1 cellular context compared by ENCODE assay signal in genomic region chr9:85716031-85716877, GRCh38.
TF ChIP-seq lines count a peak whose summit lies in the region.

No MANE protein-coding gene starts in this region.

TF ChIP-seq in SK-N-SH treated with all-trans-retinoic acid at 6 μM for 48 hours, 23 proteins besides CTCF, POLR2A, EP300 and RAD21 (continued from another document):
- TF ChIP-seq POU6F1 (CRISPR knock-in tag; IDR thresholded peaks at IDR 0.05; ENCODE audit: borderline replicate concordance, low read depth) = no peak
- no peak for TF ChIP-seq ZNF8 (CRISPR knock-in tag; IDR thresholded peaks at IDR 0.05)
- no peak for TF ChIP-seq ZNF565 (CRISPR knock-in tag; conservative IDR thresholded peaks at IDR 0.05; ENCODE audit: low read depth)
- no peak for TF ChIP-seq ISL1 (CRISPR knock-in tag; IDR thresholded peaks at IDR 0.05)
- no peak for TF ChIP-seq TCF4 (CRISPR knock-in tag; IDR thresholded peaks at IDR 0.05; ENCODE audit: borderline replicate concordance)
- TF ChIP-seq CSDC2 (CRISPR knock-in tag; IDR thresholded peaks at IDR 0.05) = no peak
- TF ChIP-seq, protein P1, sequence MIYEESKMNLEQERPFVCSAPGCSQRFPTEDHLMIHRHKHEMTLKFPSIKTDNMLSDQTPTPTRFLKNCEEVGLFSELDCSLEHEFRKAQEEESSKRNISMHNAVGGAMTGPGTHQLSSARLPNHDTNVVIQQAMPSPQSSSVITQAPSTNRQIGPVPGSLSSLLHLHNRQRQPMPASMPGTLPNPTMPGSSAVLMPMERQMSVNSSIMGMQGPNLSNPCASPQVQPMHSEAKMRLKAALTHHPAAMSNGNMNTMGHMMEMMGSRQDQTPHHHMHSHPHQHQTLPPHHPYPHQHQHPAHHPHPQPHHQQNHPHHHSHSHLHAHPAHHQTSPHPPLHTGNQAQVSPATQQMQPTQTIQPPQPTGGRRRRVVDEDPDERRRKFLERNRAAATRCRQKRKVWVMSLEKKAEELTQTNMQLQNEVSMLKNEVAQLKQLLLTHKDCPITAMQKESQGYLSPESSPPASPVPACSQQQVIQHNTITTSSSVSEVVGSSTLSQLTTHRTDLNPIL (CRISPR knock-in tag; IDR thresholded peaks at IDR 0.05; ENCODE audit: low read depth) = no peak
